In genomic region chr2:113370478-113371091, GRCh38 we compare ENCODE assay signal across 8 cellular contexts.
A peak's percentile ranks its signal among the peaks of the same experiment; 100 is the strongest.
DNase-seq lines count a peak whose midpoint lies in the region; ATAC-seq and TF ChIP-seq lines count a peak whose summit lies in the region.

No MANE protein-coding gene starts in this region.

- no peaks in the 10 kb centered on the region for H3K36me3 Mint-ChIP-seq in Caco-2 (ENCODE audit: insufficient read depth, unreplicated experiment)
- H3K36me3 Mint-ChIP-seq in memory B cell, result no peaks in the 10 kb centered on the region

- no peaks in the 10 kb centered on the region for H3K9me3 ChIP-seq in Caco-2

- peaks cover 22% of the 10 kb centered on the region for H3K4me1 Mint-ChIP-seq in Caco-2 (ENCODE audit: low read depth, unreplicated experiment)
- peaks cover 14% of the 10 kb centered on the region for H3K4me1 Mint-ChIP-seq in memory B cell

- H3K27me3 Mint-ChIP-seq in Caco-2 (ENCODE audit: insufficient read depth, unreplicated experiment), result no peaks in the 10 kb centered on the region
- peaks cover 3% of the 10 kb centered on the region for H3K27me3 Mint-ChIP-seq in memory B cell

- DNase-seq in Caco-2, result peak; percentile 84 to 85
- peak; percentile 53 for DNase-seq in activated CD4-positive, alpha-beta T cell treated with anti-CD3 and anti-CD28 coated beads for 1 hour
- peak; percentile 81 for DNase-seq in dermis blood vessel endothelial cell
- peak; percentile 22 to 46 for DNase-seq in memory B cell (ENCODE audit: low spot score in 2 of 2)
- DNase-seq in stimulated activated CD8-positive, alpha-beta memory T cell treated with anti-CD3 and anti-CD28 coated beads, Interleukin-4, amount 100 ng/mL, for 24 hours (ENCODE audit: low read depth), result peak; percentile 28
- DNase-seq in SKM-1 (lab: John Stamatoyannopoulos, UW; ENCODE audit: unreplicated experiment), result no peak

- H3K4me3 Mint-ChIP-seq in Caco-2 (ENCODE audit: unreplicated experiment), result no peak overlapping the region
- no peak overlapping the region for H3K4me3 Mint-ChIP-seq in memory B cell

- TF ChIP-seq CTCF in Caco-2 (IDR thresholded peaks at IDR 0.05; ENCODE audit: insufficient read depth in 1 of 2, low read depth in 1 of 2, low read length in 1 of 2, severe bottlenecking in 1 of 2, unreplicated experiment in 1 of 2), result peak; percentile 63 to 84

- H3K9me3 Mint-ChIP-seq in Caco-2 (ENCODE audit: unreplicated experiment), result no peaks in the 10 kb centered on the region
- H3K9me3 Mint-ChIP-seq in memory B cell, result no peaks in the 10 kb centered on the region

- intact Hi-C loops in Caco-2 (cut with micrococcal nuclease; ENCODE audit: unreplicated experiment), result loop anchor here (1.0 to 5.0 kb wide), 7 partner anchors 20 to 288 kb away; no protein-coding TSS in a partner anchor

- peak; percentile 60 for ATAC-seq in HG03066 (IDR thresholded peaks at IDR 0.05; ENCODE audit: low read depth, unreplicated experiment)
- peak; percentile 84 for ATAC-seq in memory B cell (ENCODE audit: low read depth)
- no peak for ATAC-seq in GM19035 (IDR thresholded peaks at IDR 0.05; ENCODE audit: unreplicated experiment)

- no peak overlapping the region for H3K4me3 ChIP-seq in Caco-2 (ENCODE audit: low read depth, low read length)

- no TSS peak for BruUV-seq in Caco-2 (replicated peaks; lab: Mats Ljungman, UMichigan)

- no peaks in the 10 kb centered on the region for H3K27me3 ChIP-seq in Caco-2 (replicated peaks; ENCODE audit: control insufficient read depth, insufficient read depth, low read length)

- POLR2A ChIA-PET in Caco-2 (lab: Charles Lee), result no interaction called here

- H3K4me1 ChIP-seq in Caco-2, result peaks cover 19% of the 10 kb centered on the region

- H3K27ac Mint-ChIP-seq in Caco-2 (ENCODE audit: unreplicated experiment) (no peak overlapping the region), memory B cell (no peak overlapping the region)

- H3K36me3 ChIP-seq in Caco-2 (ENCODE audit: control insufficient read depth, insufficient read depth, low read length), result no peaks in the 10 kb centered on the region

- CTCF ChIA-PET in Caco-2 (lab: Charles Lee), result interaction anchor here (0.6 to 2.0 kb wide), 13 partner anchors 87 to 308 kb away, joined by 3 to 16 read pairs (median 4); no protein-coding TSS in a partner anchor
